In the genomic region with DNA sequence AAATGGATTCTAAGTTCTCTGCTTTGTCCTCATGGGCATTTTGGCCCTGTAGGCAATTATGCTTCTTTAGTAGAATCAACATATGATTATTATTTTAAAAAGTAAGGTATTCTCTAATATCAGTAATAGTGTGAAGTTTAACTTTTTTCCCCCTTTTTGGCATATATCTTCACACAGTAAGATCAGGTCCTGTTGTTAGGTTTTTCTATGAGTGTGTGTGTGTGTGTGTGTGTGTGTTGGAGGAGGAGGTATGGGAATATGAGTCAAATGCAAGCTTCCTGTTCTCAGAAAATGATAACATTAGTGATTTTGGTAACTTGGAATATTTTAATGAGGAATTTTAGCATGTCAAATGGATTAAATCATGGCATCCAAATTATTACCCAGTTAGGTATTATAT, we compare ENCODE assay signal across 21 cellular contexts.
A peak's percentile ranks its signal among the peaks of the same experiment; 100 is the strongest.
DNase-seq lines count a peak whose midpoint lies in the region; ATAC-seq and TF ChIP-seq lines count a peak whose summit lies in the region.
"Had no signal": no experiment of that assay in that cellular context is flagged by ENCODE, and none has a peak within 500 bp of the region (broad histone marks: within the 10 kb centered on the region; RNA-seq: fewer than 3 reads in every experiment).

No MANE protein-coding gene starts in this region.

- 0 out of 2 replicates have a peak overlapping the region, but pooled peaks have one; percentile 18 for H3K27ac ChIP-seq in HUES64 (ENCODE audit: low read depth, low read length)
- H3K27ac ChIP-seq: dorsolateral prefrontal cortex had no signal

- no peaks in the 10 kb centered on the region for H3K27me3 ChIP-seq in HUES64 (ENCODE audit: insufficient read depth, low read length)
- H3K27me3 ChIP-seq: dorsolateral prefrontal cortex had no signal

- no peak for ATAC-seq in activated CD4-positive, CD25-positive, alpha-beta regulatory T cell treated with anti-CD3 and anti-CD28 coated beads, Interleukin-2, amount 50 U/mL, for 24 hours
- ATAC-seq: activated CD8-positive, alpha-beta T cell treated with anti-CD3 and anti-CD28 coated beads for 36 hours; activated naive CD4-positive, alpha-beta T cell treated with anti-CD3 and anti-CD28 coated beads, Interleukin-2, amount 50 U/mL, for 72 hours; activated T-cell treated with anti-CD3 and anti-CD28 coated beads, Interleukin-2, amount 50 U/mL, for 4 hours; esophagus mucosa; K562; psoas muscle had no signal

- peaks cover 45% of the 10 kb centered on the region for H3K4me1 ChIP-seq in HUES64 (ENCODE audit: insufficient read depth, low read length)

- H3K4me3 ChIP-seq in HUES64 (ENCODE audit: low read length) = no peak overlapping the region
- H3K4me3 ChIP-seq in astrocyte of the spinal cord (ENCODE audit: low read depth, low read length) = no peak overlapping the region
- no peak overlapping the region for H3K4me3 ChIP-seq in foreskin fibroblast (ENCODE audit: low read depth in 1 of 2, low read length in 2 of 2)
- H3K4me3 ChIP-seq: dorsolateral prefrontal cortex, K562, psoas muscle, smooth muscle cell had no signal

- H3K9me3 ChIP-seq in HUES64 (ENCODE audit: insufficient read depth, low read depth, low read length) = no peaks in the 10 kb centered on the region
- H3K9me3 ChIP-seq: psoas muscle had no signal

- no peak overlapping the region for H3K9ac ChIP-seq in HUES64 (ENCODE audit: low read depth, low read length)

- in situ Hi-C loops in astrocyte of the spinal cord (cut with HindIII; ENCODE audit: low sequenced_read_pairs) = no loop called here

- TF ChIP-seq CTCF in astrocyte of the spinal cord (IDR thresholded peaks at IDR 0.05; ENCODE audit: low read depth, low read length) (no peak), foreskin fibroblast (IDR thresholded peaks at IDR 0.05; ENCODE audit: low read depth, low read length) (no peak)

- H3K36me3 ChIP-seq in HUES64 (ENCODE audit: insufficient read depth, low read length) = no peaks in the 10 kb centered on the region

- DNase-seq in astrocyte of the spinal cord (ENCODE audit: low read depth, low spot score) (peak; percentile 58), foreskin fibroblast (peak; percentile 29 to 51), iPS-NIHi11 (ENCODE audit: low spot score) (no peak), DMS153 (lab: John Stamatoyannopoulos, UW) (no peak), NCI-H446 (lab: John Stamatoyannopoulos, UW) (no peak)
- DNase-seq: activated B cell treated with CpG ODN at 0.5 μM for 24 hours; activated CD8-positive, alpha-beta T cell treated with anti-CD3 and anti-CD28 coated beads for 36 hours; activated T-cell treated with anti-CD3 and anti-CD28 coated beads, Interleukin-2, amount 50 U/mL, for 4 hours; dorsolateral prefrontal cortex; NCI-H2029 treated with DMSO at 0.1 percent for 48 hours; NCI-H524; nephron progenitor cell; psoas muscle; SIG-M5; T-helper 2 cell had no signal

Comparison
In these comparisons a context has a peak if more than half of its experiments do, and no peak if none do; other contexts are left out.
1. DNase-seq: peak in astrocyte of the spinal cord (single experiment) and foreskin fibroblast (2 of 2); none in iPS-NIHi11 (single experiment), DMS153 (single experiment) and NCI-H446 (0 of 2).